ENCODE assay signal across 8 cellular contexts in genomic region chrY:13704039-13704930, GRCh38. TPM values are rescaled to one million over a fixed set of nuclear protein-coding genes. Genes with fewer than 3 reads are reported as not detected.
DNase-seq lines count a peak whose midpoint lies in the region; ATAC-seq and TF ChIP-seq lines count a peak whose summit lies in the region.

No MANE protein-coding gene starts in this region.

- CTCF ChIA-PET in CD8-positive, alpha-beta memory T cell (lab: Charles Lee), result interaction anchor here (0.7 kb wide), 1 partner anchor 1721 kb away, joined by 4 read pairs; no protein-coding TSS in a partner anchor

- peak overlapping the region; percentile 62 for H3K4me3 ChIP-seq in CD8-positive, alpha-beta memory T cell (ENCODE audit: low read length)
- H3K4me3 ChIP-seq in body of pancreas (peak overlapping the region in 1 of 2 donors; percentile 20), mesodermal cell (ENCODE audit: extremely low read depth, insufficient read depth, low read length, poor library complexity, severe bottlenecking) (peak overlapping the region; percentile 49)

- intact Hi-C loops in body of pancreas (cut with DNase I), result no loop called here

- TF ChIP-seq POLR2A in body of pancreas (IDR thresholded peaks at IDR 0.05), result no peak

- TF ChIP-seq CTCF in body of pancreas (IDR thresholded peaks at IDR 0.05), result no peak

- DNase-seq in CD8-positive, alpha-beta memory T cell, result peak in 2 of 5 donors; percentile 5 to 51
- peak in 2 of 4 donors; percentile 68 to 74 for DNase-seq in body of pancreas
- no peak for DNase-seq in effector CD4-positive, alpha-beta T cell
- no peak for DNase-seq in NCI-H2029 treated with DMSO at 0.1 percent for 48 hours (lab: John Stamatoyannopoulos, UW)
- DNase-seq in NCI-H748 treated with DMSO at 0.1 percent for 48 hours (lab: John Stamatoyannopoulos, UW), result no peak

- H3K27me3 Mint-ChIP-seq in CD8-positive, alpha-beta memory T cell, result no peaks in the 10 kb centered on the region

- peak overlapping the region; percentile 76 for H3K27ac ChIP-seq in CD8-positive, alpha-beta memory T cell (ENCODE audit: low read depth, low read length)
- H3K27ac ChIP-seq in KOPT-K1 (ENCODE audit: low read depth, low read length, poor library complexity, severe bottlenecking) (peak overlapping the region; percentile 94), body of pancreas (peak overlapping the region in 2 of 4 donors; percentile 92 to 94), mesodermal cell (ENCODE audit: low read depth, low read length, severe bottlenecking) (peak overlapping the region; percentile 98)

- ATAC-seq in body of pancreas, result peak; percentile 76
- ATAC-seq in GM21367 (IDR thresholded peaks at IDR 0.05; ENCODE audit: unreplicated experiment), result no peak

- peak overlapping the region in 2 of 8 donors; percentile 97 to 100 for H3K27ac Mint-ChIP-seq in CD8-positive, alpha-beta memory T cell

- peaks cover 13% of the 10 kb centered on the region for H3K4me1 ChIP-seq in CD8-positive, alpha-beta memory T cell (ENCODE audit: insufficient read depth, low read length)
- H3K4me1 ChIP-seq in body of pancreas, result peaks cover 6% of the 10 kb centered on the region
- H3K4me1 ChIP-seq in mesodermal cell (ENCODE audit: control insufficient read depth, insufficient read depth, low read length, poor library complexity, severe bottlenecking), result no peaks in the 10 kb centered on the region

- no peaks in the 10 kb centered on the region for H3K9me3 Mint-ChIP-seq in CD8-positive, alpha-beta memory T cell

- H3K4me1 Mint-ChIP-seq in CD8-positive, alpha-beta memory T cell, result peaks cover 0 to 31% (median 0%) of the 10 kb centered on the region in 3 donors

- peaks cover 0 to 12% (median 0%) of the 10 kb centered on the region in 3 donors for H3K36me3 Mint-ChIP-seq in CD8-positive, alpha-beta memory T cell

- no peaks in the 10 kb centered on the region for H3K9me3 ChIP-seq in CD8-positive, alpha-beta memory T cell (ENCODE audit: low read length)
- H3K9me3 ChIP-seq in KOPT-K1 (ENCODE audit: insufficient read depth, low read length, poor library complexity, severe bottlenecking) (no peaks in the 10 kb centered on the region), body of pancreas (no peaks in the 10 kb centered on the region), mesodermal cell (ENCODE audit: control insufficient read depth, low read length) (no peaks in the 10 kb centered on the region)

- POLR2A ChIA-PET in CD8-positive, alpha-beta memory T cell (lab: Charles Lee), result interaction anchor here (0.9 to 2.0 kb wide), 3 partner anchors 16 to 800 kb away, joined by 3 to 23 read pairs (median 3); partner anchors contain the start of genes DDX3Y and UTY

- H3K27me3 ChIP-seq in CD8-positive, alpha-beta memory T cell (ENCODE audit: insufficient read depth, low read length, poor library complexity, severe bottlenecking), result no peaks in the 10 kb centered on the region
- no peaks in the 10 kb centered on the region for H3K27me3 ChIP-seq in body of pancreas

- H3K4me3 Mint-ChIP-seq in CD8-positive, alpha-beta memory T cell, result peak overlapping the region in 2 of 7 donors; percentile 92 to 100

- 0% methylated on average over 26 to 32 of the region's 32 CpGs for WGBS in body of pancreas, 2 donors
- 0% methylated on average over 8 to 11 of the region's 32 CpGs for WGBS in mesodermal cell (ENCODE audit: insufficient coverage in 2 of 2), 2 experiments

- H3K36me3 ChIP-seq in CD8-positive, alpha-beta memory T cell (ENCODE audit: insufficient read depth, low read length), result no peaks in the 10 kb centered on the region
- H3K36me3 ChIP-seq in KOPT-K1 (ENCODE audit: insufficient read depth, low read length), result no peaks in the 10 kb centered on the region
- H3K36me3 ChIP-seq in body of pancreas (replicated peaks in 1 of 2; ENCODE audit: insufficient read depth in 1 of 2, low read depth in 2 of 2), result no peaks in the 10 kb centered on the region
- no peaks in the 10 kb centered on the region for H3K36me3 ChIP-seq in mesodermal cell (ENCODE audit: control insufficient read depth, insufficient read depth, low read length)

RNA-seq across cellular contexts. Expression of gene TMSB4Y, which starts 0.6 kb away (rescaled TPM):
- 1 to 10 TPM; 1.4 to 1.8 TPM for total RNA-seq in CD8-positive, alpha-beta memory T cell
- polyA plus RNA-seq in CD8-positive, alpha-beta memory T cell, result not detected
- total RNA-seq in body of pancreas, result not detected
- 1.7 TPM for polyA plus RNA-seq in mesodermal cell (2013, experiment 1 of 2)
- polyA plus RNA-seq in mesodermal cell (2013, experiment 2 of 2), result 2.1 TPM
